1 cellular context compared by ENCODE assay signal in the genomic region with DNA sequence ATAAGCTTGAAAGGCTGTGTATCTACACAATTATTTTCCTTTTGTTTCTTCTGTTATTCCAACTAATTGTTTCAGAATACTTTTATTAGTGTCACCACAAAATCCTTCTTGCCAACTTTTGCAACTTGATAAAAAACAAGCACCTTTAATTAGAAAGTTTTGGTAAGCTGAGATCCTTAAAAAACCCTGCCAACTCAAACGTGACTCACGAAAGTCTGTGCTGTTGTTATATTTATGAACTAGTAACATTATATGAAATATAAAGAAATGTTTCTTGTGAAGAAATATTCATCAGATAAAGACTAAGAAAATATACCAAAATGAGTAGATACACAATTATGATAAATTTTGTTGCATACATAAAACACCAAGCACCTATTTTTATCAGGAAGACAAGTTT.
TF ChIP-seq lines count a peak whose summit lies in the region.

No MANE protein-coding gene starts in this region.

TF ChIP-seq in A549, 52 proteins besides CTCF, POLR2A, EP300 and RAD21 (continued from another document):
- TF ChIP-seq, protein P1, sequence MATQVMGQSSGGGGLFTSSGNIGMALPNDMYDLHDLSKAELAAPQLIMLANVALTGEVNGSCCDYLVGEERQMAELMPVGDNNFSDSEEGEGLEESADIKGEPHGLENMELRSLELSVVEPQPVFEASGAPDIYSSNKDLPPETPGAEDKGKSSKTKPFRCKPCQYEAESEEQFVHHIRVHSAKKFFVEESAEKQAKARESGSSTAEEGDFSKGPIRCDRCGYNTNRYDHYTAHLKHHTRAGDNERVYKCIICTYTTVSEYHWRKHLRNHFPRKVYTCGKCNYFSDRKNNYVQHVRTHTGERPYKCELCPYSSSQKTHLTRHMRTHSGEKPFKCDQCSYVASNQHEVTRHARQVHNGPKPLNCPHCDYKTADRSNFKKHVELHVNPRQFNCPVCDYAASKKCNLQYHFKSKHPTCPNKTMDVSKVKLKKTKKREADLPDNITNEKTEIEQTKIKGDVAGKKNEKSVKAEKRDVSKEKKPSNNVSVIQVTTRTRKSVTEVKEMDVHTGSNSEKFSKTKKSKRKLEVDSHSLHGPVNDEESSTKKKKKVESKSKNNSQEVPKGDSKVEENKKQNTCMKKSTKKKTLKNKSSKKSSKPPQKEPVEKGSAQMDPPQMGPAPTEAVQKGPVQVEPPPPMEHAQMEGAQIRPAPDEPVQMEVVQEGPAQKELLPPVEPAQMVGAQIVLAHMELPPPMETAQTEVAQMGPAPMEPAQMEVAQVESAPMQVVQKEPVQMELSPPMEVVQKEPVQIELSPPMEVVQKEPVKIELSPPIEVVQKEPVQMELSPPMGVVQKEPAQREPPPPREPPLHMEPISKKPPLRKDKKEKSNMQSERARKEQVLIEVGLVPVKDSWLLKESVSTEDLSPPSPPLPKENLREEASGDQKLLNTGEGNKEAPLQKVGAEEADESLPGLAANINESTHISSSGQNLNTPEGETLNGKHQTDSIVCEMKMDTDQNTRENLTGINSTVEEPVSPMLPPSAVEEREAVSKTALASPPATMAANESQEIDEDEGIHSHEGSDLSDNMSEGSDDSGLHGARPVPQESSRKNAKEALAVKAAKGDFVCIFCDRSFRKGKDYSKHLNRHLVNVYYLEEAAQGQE (IDR thresholded peaks at IDR 0.05) = no peak
- TF ChIP-seq EHF (CRISPR knock-in tag; IDR thresholded peaks at IDR 0.05) = no peak
- TF ChIP-seq ZNF302 (CRISPR knock-in tag; IDR thresholded peaks at IDR 0.05) = no peak
- TF ChIP-seq, protein P2, sequence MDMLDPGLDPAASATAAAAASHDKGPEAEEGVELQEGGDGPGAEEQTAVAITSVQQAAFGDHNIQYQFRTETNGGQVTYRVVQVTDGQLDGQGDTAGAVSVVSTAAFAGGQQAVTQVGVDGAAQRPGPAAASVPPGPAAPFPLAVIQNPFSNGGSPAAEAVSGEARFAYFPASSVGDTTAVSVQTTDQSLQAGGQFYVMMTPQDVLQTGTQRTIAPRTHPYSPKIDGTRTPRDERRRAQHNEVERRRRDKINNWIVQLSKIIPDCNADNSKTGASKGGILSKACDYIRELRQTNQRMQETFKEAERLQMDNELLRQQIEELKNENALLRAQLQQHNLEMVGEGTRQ (IDR thresholded peaks at IDR 0.05) = no peak
- TF ChIP-seq ESRRA (IDR thresholded peaks at IDR 0.05; ENCODE audit: borderline replicate concordance, low read length) = no peak
- TF ChIP-seq, protein P3, sequence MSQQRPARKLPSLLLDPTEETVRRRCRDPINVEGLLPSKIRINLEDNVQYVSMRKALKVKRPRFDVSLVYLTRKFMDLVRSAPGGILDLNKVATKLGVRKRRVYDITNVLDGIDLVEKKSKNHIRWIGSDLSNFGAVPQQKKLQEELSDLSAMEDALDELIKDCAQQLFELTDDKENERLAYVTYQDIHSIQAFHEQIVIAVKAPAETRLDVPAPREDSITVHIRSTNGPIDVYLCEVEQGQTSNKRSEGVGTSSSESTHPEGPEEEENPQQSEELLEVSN (IDR thresholded peaks at IDR 0.05; ENCODE audit: borderline replicate concordance, low read depth) = no peak
TF ChIP-seq in A549: peak in this region for 0.
